ENCODE assay signal across 27 cellular contexts in genomic region chr12:114657597-114657920, GRCh38. TPM values are rescaled to one million over a fixed set of nuclear protein-coding genes. Genes with fewer than 3 reads are reported as not detected.
"Had no signal": no experiment of that assay in that cellular context is flagged by ENCODE, and none has a peak within 500 bp of the region (broad histone marks: within the 10 kb centered on the region; RNA-seq: fewer than 3 reads in every experiment).

No MANE protein-coding gene starts in this region.

- H3K27ac ChIP-seq: body of pancreas had no signal

- H3K4me1 Mint-ChIP-seq: activated B cell treated with CpG ODN at 0.5 μM for 24 hours; activated CD4-positive, alpha-beta T cell treated with anti-CD3 and anti-CD28 coated beads for 36 hours; activated CD8-positive, alpha-beta memory T cell treated with anti-CD3 and anti-CD28 coated beads, Interleukin-2, amount 10 ng/mL, durations not matched to agents 7 days and 5 days; immature natural killer cell had no signal

- H3K4me3 Mint-ChIP-seq: activated B cell treated with CpG ODN at 0.5 μM for 24 hours; activated CD4-positive, alpha-beta T cell treated with anti-CD3 and anti-CD28 coated beads for 36 hours; activated CD8-positive, alpha-beta memory T cell treated with anti-CD3 and anti-CD28 coated beads, Interleukin-2, amount 10 ng/mL, durations not matched to agents 7 days and 5 days; activated CD8-positive, alpha-beta T cell treated with anti-CD3 and anti-CD28 coated beads, Interleukin-2, amount 10 ng/mL, durations not matched to agents 7 days and 5 days; activated naive CD8-positive, alpha-beta T cell; activated T-cell treated with anti-CD3 and anti-CD28 coated beads, Interleukin-2, amount 50 U/mL, for 72 hours; immature natural killer cell; naive thymus-derived CD8-positive, alpha-beta T cell; neural crest cell; stimulated activated memory B cell treated with anti-CD40 and anti-IgM and Interleukin-4, amounts not matched to agents 10 μg/mL and 1 μg/mL and 100 μg/mL, for 72 hours; stimulated activated naive CD8-positive, alpha-beta T cell treated with anti-CD3 and anti-CD28 coated beads, Interleukin-15, amount 100 ng/mL, for 72 hours had no signal

- DNase-seq: activated B cell treated with CpG ODN at 0.5 μM for 24 hours; activated CD4-positive, alpha-beta T cell treated with anti-CD3 and anti-CD28 coated beads for 36 hours; activated CD8-positive, alpha-beta memory T cell treated with anti-CD3 and anti-CD28 coated beads, Interleukin-2, amount 10 ng/mL, durations not matched to agents 7 days and 5 days; activated CD8-positive, alpha-beta T cell treated with anti-CD3 and anti-CD28 coated beads, Interleukin-2, amount 10 ng/mL, durations not matched to agents 7 days and 5 days; activated naive CD4-positive, alpha-beta T cell treated with Interleukin-2 at 50 U/mL for 16 hours; activated T-cell treated with anti-CD3 and anti-CD28 coated beads for 4 hours; activated T-cell treated with anti-CD3 and anti-CD28 coated beads, Interleukin-2, amount 50 U/mL, for 72 hours; aorta; body of pancreas; effector CD8-positive, alpha-beta T cell; head of caudate nucleus; hypothalamus; immature natural killer cell; kidney; left colon; naive thymus-derived CD8-positive, alpha-beta T cell; occipital lobe; right cardiac atrium; stimulated activated CD4-positive, alpha-beta T cell treated with anti-CD3 and anti-CD28 coated beads, Interleukin-12 subunit alpha, Interleukin-12 subunit beta, amount 100 ng/mL, for 4 hours; stimulated activated CD4-positive, alpha-beta T cell treated with anti-CD3 and anti-CD28 coated beads, Interleukin-4, amount 100 ng/mL, for 24 hours; stimulated activated naive CD8-positive, alpha-beta T cell treated with anti-CD3 and anti-CD28 coated beads, Interleukin-15, amount 100 ng/mL, for 72 hours; substantia nigra; T-helper 2 cell; upper lobe of left lung had no signal

- H3K27me3 ChIP-seq: body of pancreas, upper lobe of left lung had no signal

- ATAC-seq: activated CD4-positive, alpha-beta T cell treated with anti-CD3 and anti-CD28 coated beads for 36 hours; activated CD8-positive, alpha-beta memory T cell treated with anti-CD3 and anti-CD28 coated beads, Interleukin-2, amount 10 ng/mL, durations not matched to agents 7 days and 5 days; activated CD8-positive, alpha-beta T cell treated with anti-CD3 and anti-CD28 coated beads, Interleukin-2, amount 10 ng/mL, durations not matched to agents 7 days and 5 days; activated T-cell treated with anti-CD3 and anti-CD28 coated beads, Interleukin-2, amount 50 U/mL, for 72 hours; body of pancreas; left colon; naive thymus-derived CD8-positive, alpha-beta T cell; right cardiac atrium; stimulated activated memory B cell treated with anti-CD40 and anti-IgM and Interleukin-4, amounts not matched to agents 10 μg/mL and 1 μg/mL and 100 μg/mL, for 72 hours; stimulated activated naive CD8-positive, alpha-beta T cell treated with anti-CD3 and anti-CD28 coated beads, Interleukin-15, amount 100 ng/mL, for 72 hours had no signal

- H3K27ac Mint-ChIP-seq: activated B cell treated with CpG ODN at 0.5 μM for 24 hours; activated CD4-positive, alpha-beta T cell treated with anti-CD3 and anti-CD28 coated beads for 36 hours; activated CD8-positive, alpha-beta memory T cell treated with anti-CD3 and anti-CD28 coated beads, Interleukin-2, amount 10 ng/mL, durations not matched to agents 7 days and 5 days; activated CD8-positive, alpha-beta T cell treated with anti-CD3 and anti-CD28 coated beads, Interleukin-2, amount 10 ng/mL, durations not matched to agents 7 days and 5 days; activated naive CD8-positive, alpha-beta T cell; activated T-cell treated with anti-CD3 and anti-CD28 coated beads, Interleukin-2, amount 50 U/mL, for 72 hours; immature natural killer cell; naive thymus-derived CD8-positive, alpha-beta T cell; stimulated activated memory B cell treated with anti-CD40 and anti-IgM and Interleukin-4, amounts not matched to agents 10 μg/mL and 1 μg/mL and 100 μg/mL, for 72 hours had no signal

- H3K4me3 ChIP-seq: body of pancreas, upper lobe of left lung had no signal

- H3K9me3 Mint-ChIP-seq: activated B cell treated with CpG ODN at 0.5 μM for 24 hours, immature natural killer cell had no signal

- H3K9me3 ChIP-seq: body of pancreas, upper lobe of left lung had no signal

- H3K36me3 Mint-ChIP-seq: activated CD8-positive, alpha-beta memory T cell treated with anti-CD3 and anti-CD28 coated beads, Interleukin-2, amount 10 ng/mL, durations not matched to agents 7 days and 5 days; activated naive CD8-positive, alpha-beta T cell; immature natural killer cell; naive thymus-derived CD8-positive, alpha-beta T cell; stimulated activated memory B cell treated with anti-CD40 and anti-IgM and Interleukin-4, amounts not matched to agents 10 μg/mL and 1 μg/mL and 100 μg/mL, for 72 hours had no signal

- H3K36me3 ChIP-seq: upper lobe of left lung had no signal

RNA-seq across cellular contexts. Expression of gene TBX3, which starts 26.4 kb away (rescaled TPM):
- total RNA-seq: activated B cell treated with CpG ODN at 0.5 μM for 24 hours; activated CD4-positive, alpha-beta T cell treated with anti-CD3 and anti-CD28 coated beads for 36 hours; activated CD8-positive, alpha-beta memory T cell treated with anti-CD3 and anti-CD28 coated beads, Interleukin-2, amount 10 ng/mL, durations not matched to agents 7 days and 5 days; activated CD8-positive, alpha-beta T cell treated with anti-CD3 and anti-CD28 coated beads, Interleukin-2, amount 10 ng/mL, durations not matched to agents 7 days and 5 days; naive thymus-derived CD8-positive, alpha-beta T cell had no signal
- polyA plus RNA-seq: immature natural killer cell; naive thymus-derived CD8-positive, alpha-beta T cell had no signal
